1 cellular context compared by ENCODE assay signal in the genomic region with DNA sequence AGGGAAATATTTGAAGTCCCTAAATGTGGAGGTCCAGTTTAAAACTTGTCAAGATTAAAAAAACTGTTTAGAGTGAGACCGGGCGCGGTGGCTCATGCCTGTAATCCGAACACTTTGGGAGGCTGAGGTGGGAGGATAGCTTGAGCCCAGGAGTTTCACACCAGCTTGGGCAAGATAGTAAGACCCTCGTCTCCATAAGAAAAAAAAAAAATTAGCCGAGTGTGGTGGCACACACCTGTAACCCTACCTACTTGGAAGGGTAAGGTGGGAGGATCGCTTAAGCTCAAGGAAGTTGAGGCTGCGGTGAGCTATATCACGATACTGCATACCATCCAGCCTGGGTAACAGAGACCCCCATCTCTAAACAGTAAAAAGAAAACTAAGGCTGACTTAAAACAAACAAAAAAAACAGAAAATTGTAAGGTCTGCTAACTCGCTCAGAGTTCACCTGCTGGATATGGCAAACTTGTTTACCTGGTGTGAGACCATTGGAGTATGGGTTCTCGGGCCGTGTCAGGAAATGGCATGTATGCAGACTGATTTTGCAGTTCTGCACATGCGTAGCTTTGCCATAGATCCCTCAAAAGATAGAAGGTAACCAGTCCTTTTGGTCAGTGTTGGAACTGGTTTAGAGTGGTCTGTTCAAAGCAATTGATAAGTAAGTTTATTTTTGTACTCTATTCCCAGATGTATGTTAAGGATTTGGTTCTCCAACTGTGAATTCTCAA.
TF ChIP-seq lines count a peak whose summit lies in the region.

No MANE protein-coding gene starts in this region.

TF ChIP-seq in GM12878, 131 proteins besides CTCF, POLR2A, EP300 and RAD21:
- TF ChIP-seq EED (IDR thresholded peaks at IDR 0.05; ENCODE audit: low read depth), result no peak
- TF ChIP-seq, protein P1, sequence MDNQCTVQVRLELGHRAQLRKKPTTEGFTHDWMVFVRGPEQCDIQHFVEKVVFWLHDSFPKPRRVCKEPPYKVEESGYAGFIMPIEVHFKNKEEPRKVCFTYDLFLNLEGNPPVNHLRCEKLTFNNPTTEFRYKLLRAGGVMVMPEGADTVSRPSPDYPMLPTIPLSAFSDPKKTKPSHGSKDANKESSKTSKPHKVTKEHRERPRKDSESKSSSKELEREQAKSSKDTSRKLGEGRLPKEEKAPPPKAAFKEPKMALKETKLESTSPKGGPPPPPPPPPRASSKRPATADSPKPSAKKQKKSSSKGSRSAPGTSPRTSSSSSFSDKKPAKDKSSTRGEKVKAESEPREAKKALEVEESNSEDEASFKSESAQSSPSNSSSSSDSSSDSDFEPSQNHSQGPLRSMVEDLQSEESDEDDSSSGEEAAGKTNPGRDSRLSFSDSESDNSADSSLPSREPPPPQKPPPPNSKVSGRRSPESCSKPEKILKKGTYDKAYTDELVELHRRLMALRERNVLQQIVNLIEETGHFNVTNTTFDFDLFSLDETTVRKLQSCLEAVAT (IDR thresholded peaks at IDR 0.05), result peak; percentile 58; the same call in 1 of the 2 replicates
- TF ChIP-seq NRF1 (conservative IDR thresholded peaks at IDR 0.05; ENCODE audit: low read depth, low read length), result peak; percentile 32; the same call in 1 of the 2 replicates
